ENCODE assay signal across 13 cellular contexts in genomic region chr15:70356062-70356860, GRCh38.
"Had no signal": no experiment of that assay in that cellular context is flagged by ENCODE, and none has a peak within 500 bp of the region (broad histone marks: within the 10 kb centered on the region; RNA-seq: fewer than 3 reads in every experiment).

No MANE protein-coding gene starts in this region.

- H3K4me1 ChIP-seq: ascending aorta, colonic mucosa, gastrocnemius medialis, spleen had no signal

- H3K36me3 ChIP-seq: ascending aorta, cardiac muscle cell, colonic mucosa, gastrocnemius medialis, right lobe of liver, spleen had no signal

- H3K27ac ChIP-seq: ascending aorta, cardiac muscle cell, colonic mucosa, gastrocnemius medialis, hepatocyte, right lobe of liver, spleen had no signal

- H3K9me3 ChIP-seq: ascending aorta, colonic mucosa, gastrocnemius medialis, right lobe of liver, spleen had no signal

- DNase-seq: activated CD4-positive, alpha-beta T cell treated with anti-CD3 and anti-CD28 coated beads, Interleukin-2, amount 10 ng/mL, durations not matched to agents 7 days and 5 days; activated CD4-positive, CD25-positive, alpha-beta regulatory T cell; colonic mucosa; effector memory CD4-positive, alpha-beta T cell; gastrocnemius medialis; right lobe of liver; spleen; stimulated activated CD4-positive, alpha-beta T cell treated with anti-CD3 and anti-CD28 coated beads, Interleukin-1b, Interleukin-23, amount 100 ng/mL, for 48 hours; stimulated activated naive B cell treated with anti-CD40 and anti-IgM and Interleukin-4, amounts not matched to agents 10 μg/mL and 1 μg/mL and 100 μg/mL, for 72 hours; substantia nigra had no signal

- H3K4me3 ChIP-seq: ascending aorta, cardiac muscle cell, colonic mucosa, gastrocnemius medialis, hepatocyte, right lobe of liver, spleen had no signal

- H3K27me3 ChIP-seq: ascending aorta, colonic mucosa, hepatocyte, right lobe of liver had no signal

- ATAC-seq: gastrocnemius medialis; right lobe of liver; stimulated activated naive B cell treated with anti-CD40 and anti-IgM and Interleukin-4, amounts not matched to agents 10 μg/mL and 1 μg/mL and 100 μg/mL, for 72 hours had no signal
